1 cellular context compared by ENCODE assay signal in genomic region chr14:68951800-68952540, GRCh38.
TF ChIP-seq lines count a peak whose summit lies in the region.

No MANE protein-coding gene starts in this region.

TF ChIP-seq in H1, 55 proteins besides CTCF, POLR2A, EP300 and RAD21:
- TF ChIP-seq NANOG (IDR thresholded peaks at IDR 0.05; ENCODE audit: insufficient read depth, low read depth, low read length, poor library complexity, severe bottlenecking) (no peak), HDAC6 (IDR thresholded peaks at IDR 0.05; ENCODE audit: low read depth, low read length) (no peak)
TF ChIP-seq in H1: peak in this region for 0.
